15 cellular contexts compared by ENCODE assay signal in the genomic region with DNA sequence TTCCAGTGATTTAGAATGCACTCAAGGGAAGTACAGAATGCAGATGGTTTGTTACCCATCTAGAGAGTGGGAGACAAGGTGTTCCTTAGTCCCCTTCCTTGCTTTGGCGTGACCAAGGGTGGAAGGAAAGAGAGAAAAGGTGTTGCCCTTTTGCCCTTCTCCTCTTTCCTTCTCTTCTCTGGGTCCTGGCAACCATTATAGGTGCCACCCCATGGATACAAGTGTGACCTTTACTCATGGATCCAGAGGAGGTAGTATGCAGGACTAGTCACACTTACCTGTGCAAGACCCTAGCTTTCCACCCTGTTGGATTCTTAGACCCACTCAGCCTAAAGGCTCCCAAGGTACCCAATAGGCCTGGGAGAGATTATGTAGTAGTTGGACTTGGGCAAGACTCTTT. TPM values are rescaled to one million over a fixed set of nuclear protein-coding genes. Genes with fewer than 3 reads are reported as not detected.
DNase-seq lines count a peak whose midpoint lies in the region; ATAC-seq and TF ChIP-seq lines count a peak whose summit lies in the region.
"Had no signal": no experiment of that assay in that cellular context is flagged by ENCODE, and none has a peak within 500 bp of the region (broad histone marks: within the 10 kb centered on the region; RNA-seq: fewer than 3 reads in every experiment).

No MANE protein-coding gene starts in this region.

- no peaks in the 10 kb centered on the region for H3K27me3 ChIP-seq in breast epithelium
- H3K27me3 ChIP-seq in PC-3 (ENCODE audit: low read length), result no peaks in the 10 kb centered on the region
- H3K27me3 ChIP-seq in upper lobe of right lung, result no peaks in the 10 kb centered on the region

- H3K36me3 Mint-ChIP-seq in MCF 10A (ENCODE audit: insufficient read depth, unreplicated experiment), result no peaks in the 10 kb centered on the region

- POLR2A ChIA-PET in MCF 10A (lab: Yijun Ruan, JAX) (interaction anchor here (0.8 kb wide), 1 partner anchor 55 kb away, joined by 5 read pairs; no protein-coding TSS in a partner anchor), PC-3 (lab: Charles Lee; ENCODE audit: unreplicated experiment) (no interaction called here)

- H3K27me3 Mint-ChIP-seq in MCF 10A (ENCODE audit: insufficient read depth, unreplicated experiment), result no peaks in the 10 kb centered on the region
- H3K27me3 Mint-ChIP-seq: activated CD4-positive, alpha-beta T cell treated with anti-CD3 and anti-CD28 coated beads for 36 hours; activated T-cell treated with anti-CD3 and anti-CD28 coated beads, Interleukin-2, amount 50 U/mL, for 24 hours; progenitor cell of endocrine pancreas; stimulated activated memory B cell treated with anti-CD40 and anti-IgM and Interleukin-4, amounts not matched to agents 10 μg/mL and 1 μg/mL and 100 μg/mL, for 72 hours had no signal

- no peak for ATAC-seq in PC-3
- peak; percentile 54 for ATAC-seq in upper lobe of right lung
- no peak for ATAC-seq in GM21381 (IDR thresholded peaks at IDR 0.05; ENCODE audit: unreplicated experiment)
- no peak for ATAC-seq in GM21423 (IDR thresholded peaks at IDR 0.05; ENCODE audit: unreplicated experiment)
- ATAC-seq: activated CD4-positive, alpha-beta T cell treated with anti-CD3 and anti-CD28 coated beads for 36 hours; stimulated activated memory B cell treated with anti-CD40 and anti-IgM and Interleukin-4, amounts not matched to agents 10 μg/mL and 1 μg/mL and 100 μg/mL, for 72 hours had no signal

- DNase-seq in MCF 10A (ENCODE audit: unreplicated experiment) (peak; percentile 38), breast epithelium (ENCODE audit: low spot score in 2 of 2) (no peak), PC-3 (peak; percentile 7), fibroblast of mammary gland (ENCODE audit: low read depth) (peak; percentile 41), upper lobe of right lung (no peak), NCI-H345 (lab: John Stamatoyannopoulos, UW) (no peak)
- DNase-seq: activated T-cell treated with anti-CD3 and anti-CD28 coated beads, Interleukin-2, amount 50 U/mL, for 24 hours; amniotic stem cell; C1 segment of cervical spinal cord; midbrain had no signal

- H3K9ac ChIP-seq in PC-3 (ENCODE audit: low read length), result no peak overlapping the region

- no peak overlapping the region for H3K27ac ChIP-seq in breast epithelium
- H3K27ac ChIP-seq in PC-3 (ENCODE audit: low read length), result no peak overlapping the region
- H3K27ac ChIP-seq in upper lobe of right lung, result no peak overlapping the region

- no peak overlapping the region for H3K4me3 ChIP-seq in breast epithelium
- H3K4me3 ChIP-seq in PC-3 (ENCODE audit: low read length), result no peak overlapping the region
- H3K4me3 ChIP-seq in fibroblast of mammary gland (ENCODE audit: control insufficient read depth, low read depth, low read length), result no peak overlapping the region
- H3K4me3 ChIP-seq in upper lobe of right lung, result no peak overlapping the region

- H3K36me3 ChIP-seq in breast epithelium, result no peaks in the 10 kb centered on the region
- peaks cover 9% of the 10 kb centered on the region; the same call in 1 of the 2 replicates for H3K36me3 ChIP-seq in PC-3 (ENCODE audit: low read depth, low read length)
- no peaks in the 10 kb centered on the region for H3K36me3 ChIP-seq in upper lobe of right lung

- H3K4me2 ChIP-seq in PC-3 (ENCODE audit: low read length), result no peak overlapping the region

- H3K79me2 ChIP-seq in PC-3 (ENCODE audit: low read length), result no peaks in the 10 kb centered on the region

- TF ChIP-seq POLR2A in breast epithelium (IDR thresholded peaks at IDR 0.05), result no peak

- peaks cover 23% of the 10 kb centered on the region for H3K9me3 Mint-ChIP-seq in MCF 10A (ENCODE audit: unreplicated experiment)

- no peaks in the 10 kb centered on the region for H3F3A ChIP-seq in PC-3 (ENCODE audit: low read length, unreplicated experiment)

- no peaks in the 10 kb centered on the region for H3K9me2 ChIP-seq in PC-3 (replicated peaks; ENCODE audit: low read length)

- H3K9me3 ChIP-seq in breast epithelium (peaks cover 80 to 92% of the 10 kb centered on the region in 2 donors), PC-3 (ENCODE audit: low read length) (peaks cover 26% of the 10 kb centered on the region), upper lobe of right lung (peaks cover 64% of the 10 kb centered on the region)

- H3K4me1 ChIP-seq in breast epithelium (no peaks in the 10 kb centered on the region), PC-3 (ENCODE audit: insufficient read depth, low read length) (peaks cover 20% of the 10 kb centered on the region), upper lobe of right lung (no peaks in the 10 kb centered on the region)

- no peak overlapping the region for H2AFZ ChIP-seq in PC-3 (ENCODE audit: low read length)

- H3K4me1 Mint-ChIP-seq in MCF 10A (ENCODE audit: insufficient read depth, unreplicated experiment), result no peaks in the 10 kb centered on the region
- H3K4me1 Mint-ChIP-seq: activated CD4-positive, alpha-beta T cell treated with anti-CD3 and anti-CD28 coated beads for 36 hours; stimulated activated memory B cell treated with anti-CD40 and anti-IgM and Interleukin-4, amounts not matched to agents 10 μg/mL and 1 μg/mL and 100 μg/mL, for 72 hours had no signal

- H3K4me3 Mint-ChIP-seq in MCF 10A (ENCODE audit: unreplicated experiment), result no peak overlapping the region
- H3K4me3 Mint-ChIP-seq: activated CD4-positive, alpha-beta T cell treated with anti-CD3 and anti-CD28 coated beads for 36 hours; activated T-cell treated with anti-CD3 and anti-CD28 coated beads, Interleukin-2, amount 50 U/mL, for 24 hours; stimulated activated memory B cell treated with anti-CD40 and anti-IgM and Interleukin-4, amounts not matched to agents 10 μg/mL and 1 μg/mL and 100 μg/mL, for 72 hours had no signal

- no peak overlapping the region for H3K27ac Mint-ChIP-seq in MCF 10A (ENCODE audit: low read depth, unreplicated experiment)
- H3K27ac Mint-ChIP-seq: activated CD4-positive, alpha-beta T cell treated with anti-CD3 and anti-CD28 coated beads for 36 hours; activated T-cell treated with anti-CD3 and anti-CD28 coated beads, Interleukin-2, amount 50 U/mL, for 24 hours; progenitor cell of endocrine pancreas; stimulated activated memory B cell treated with anti-CD40 and anti-IgM and Interleukin-4, amounts not matched to agents 10 μg/mL and 1 μg/mL and 100 μg/mL, for 72 hours had no signal

- TF ChIP-seq CTCF in MCF 10A (IDR thresholded peaks at IDR 0.05; ENCODE audit: unreplicated experiment) (no peak), breast epithelium (IDR thresholded peaks at IDR 0.05) (no peak), PC-3 (conservative IDR thresholded peaks at IDR 0.05; ENCODE audit: low read depth, low read length) (no peak), fibroblast of mammary gland (conservative IDR thresholded peaks at IDR 0.05; ENCODE audit: control insufficient read depth, insufficient read depth, low read depth, low read length) (no peak), upper lobe of right lung (IDR thresholded peaks at IDR 0.05) (no peak)

- H4K20me1 ChIP-seq in PC-3 (ENCODE audit: low read length), result no peaks in the 10 kb centered on the region

- no TSS peak for BruUV-seq in MCF 10A (replicated peaks; lab: Mats Ljungman, UMichigan)
- no TSS peak for BruUV-seq in PC-3 (replicated peaks; lab: Mats Ljungman, UMichigan)

- CTCF ChIA-PET in MCF 10A (lab: Yijun Ruan, JAX), result interaction anchor here (0.7 to 1.9 kb wide), 2 partner anchors 12 to 216 kb away, joined by 3 to 8 read pairs; no protein-coding TSS in a partner anchor
- CTCF ChIA-PET in PC-3 (lab: Charles Lee), result no interaction called here

- intact Hi-C loops in MCF 10A (cut with micrococcal nuclease) (no loop called here), breast epithelium (cut with DNase I; ENCODE audit: low total_unique reads) (no loop called here), PC-3 (cut with micrococcal nuclease) (no loop called here), upper lobe of right lung (cut with DNase I) (no loop called here)

RNA-seq across cellular contexts. Expression of a gene that starts 11.6 kb away (rescaled TPM):
- total RNA-seq in MCF 10A (2022) (38.2 and 47.4 TPM in 2 replicates), breast epithelium (10 to 100 TPM; 35.2 to 42.3 (median 40.5) TPM), PC-3 (2014; rRNA removed) (38.9 and 50.7 TPM in 2 replicates), upper lobe of right lung (18.0 TPM)

RNA-seq across cellular contexts. Expression of a gene that starts 34.2 kb away (rescaled TPM):
- total RNA-seq in MCF 10A (2022), result 207 and 245 TPM in 2 replicates
- total RNA-seq in breast epithelium, result 10 to 100 TPM; 21.4 to 39.2 (median 23.9) TPM
- 148 and 159 TPM in 2 replicates for total RNA-seq in PC-3 (2014; rRNA removed)
- 80.7 TPM for total RNA-seq in upper lobe of right lung

RNA-seq across cellular contexts. Expression of a gene that starts 58.2 kb away (rescaled TPM):
- total RNA-seq in MCF 10A (2022), result 46.6 and 49.4 TPM in 2 replicates
- 10 to 100 TPM; 24.6 to 42.1 (median 38.3) TPM for total RNA-seq in breast epithelium
- total RNA-seq in PC-3 (2014; rRNA removed), result 45.7 and 56.8 TPM in 2 replicates
- total RNA-seq in upper lobe of right lung, result 48.7 TPM

Comparison
In these comparisons a context has a peak if more than half of its experiments do, and no peak if none do; other contexts are left out.
1. DNase-seq: peak in MCF 10A (single experiment), PC-3 (single experiment) and fibroblast of mammary gland (single experiment); none in breast epithelium (0 of 2), upper lobe of right lung (single experiment) and NCI-H345 (single experiment).